Comparison of ENCODE assay signal across 19 cellular contexts in the genomic region with DNA sequence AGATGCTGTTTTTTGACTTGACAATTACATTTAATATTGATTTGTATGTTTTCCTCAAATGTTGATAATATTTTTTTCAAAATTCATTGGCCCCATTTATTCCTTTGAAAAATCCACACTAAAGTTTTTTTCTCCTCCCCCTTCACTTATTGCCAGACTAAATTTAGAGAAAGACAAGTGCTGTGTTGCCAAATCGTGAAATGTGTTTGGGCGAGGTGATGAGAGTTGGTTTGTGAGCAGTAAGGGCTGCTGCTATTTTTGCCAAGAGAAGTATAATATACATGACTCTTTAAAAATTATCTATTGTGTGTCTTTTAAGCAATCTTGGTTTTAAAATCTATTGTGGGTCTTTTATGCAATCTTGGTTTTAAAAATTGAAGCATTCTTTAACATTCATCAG.
"Had no signal": no experiment of that assay in that cellular context is flagged by ENCODE, and none has a peak within 500 bp of the region (broad histone marks: within the 10 kb centered on the region; RNA-seq: fewer than 3 reads in every experiment).

No MANE protein-coding gene starts in this region.

- ATAC-seq: SK-N-SH treated with all-trans-retinoic acid at 6 μM for 48 hours had no signal

- H3K9me3 ChIP-seq: MG63, SJCRH30 had no signal

- H3K27me3 ChIP-seq: MG63, SJCRH30 had no signal

- H3K4me3 ChIP-seq: MG63, SJCRH30 had no signal

- DNase-seq: KBM-7, MG63, NCI-H1092, NCI-H1105 treated with DMSO at 0.1 percent for 48 hours, NCI-H1417 treated with DMSO at 0.1 percent for 48 hours, NCI-H146, NCI-H1694 treated with DMSO at 0.1 percent for 48 hours, NCI-H1930, NCI-H2081, NCI-H2107, NCI-H2227 treated with DMSO at 0.1 percent for 48 hours, NCI-H510A, NCI-H524 treated with DMSO at 0.1 percent for 48 hours, NCI-H69, NCI-H774, RPMI8226, SHP77 treated with DMSO at 0.1 percent for 48 hours, SJCRH30 had no signal

- H3K27ac ChIP-seq: SJCRH30 had no signal

- H3K36me3 ChIP-seq: MG63, SJCRH30 had no signal
